ENCODE assay signal across 9 cellular contexts in genomic region chr5:6686916-6687409, GRCh38. TPM values are rescaled to one million over a fixed set of nuclear protein-coding genes. Genes with fewer than 3 reads are reported as not detected.
DNase-seq lines count a peak whose midpoint lies in the region; ATAC-seq and TF ChIP-seq lines count a peak whose summit lies in the region.
"Had no signal": no experiment of that assay in that cellular context is flagged by ENCODE, and none has a peak within 500 bp of the region (broad histone marks: within the 10 kb centered on the region; RNA-seq: fewer than 3 reads in every experiment).

No MANE protein-coding gene starts in this region.

- no peaks in the 10 kb centered on the region for H3K9me3 ChIP-seq in adrenal gland (replicated peaks in 1 of 3)
- H3K9me3 ChIP-seq in hepatocyte (ENCODE audit: low read depth) = no peaks in the 10 kb centered on the region

- H2AFZ ChIP-seq in hepatocyte = peak overlapping the region; percentile 41

- POLR2A ChIA-PET in HEK293T (lab: Yijun Ruan, JAX) = interaction anchor here (0.9 kb wide), 1 partner anchor 54 kb away, joined by 3 read pairs; the partner anchor contains the start of gene NSUN2

- H3K27me3 ChIP-seq in adrenal gland (no peaks in the 10 kb centered on the region), hepatocyte (peaks cover 3% of the 10 kb centered on the region)

- H3K4me3 ChIP-seq in adrenal gland (peak overlapping the region in 1 of 4 donors; percentile 41), hepatocyte (peak overlapping the region; percentile 20)

- H3K36me3 ChIP-seq in adrenal gland (replicated peaks in 1 of 2) (no peaks in the 10 kb centered on the region), hepatocyte (replicated peaks; ENCODE audit: insufficient read depth, low read depth) (no peaks in the 10 kb centered on the region)

- H3K4me1 Mint-ChIP-seq in activated naive CD8-positive, alpha-beta T cell treated with anti-CD3 and anti-CD28 coated beads for 36 hours = no peaks in the 10 kb centered on the region

- no peak overlapping the region for H3K4me3 Mint-ChIP-seq in activated naive CD8-positive, alpha-beta T cell treated with anti-CD3 and anti-CD28 coated beads for 36 hours

- H3K27ac ChIP-seq in adrenal gland (no peak overlapping the region), hepatocyte (no peak overlapping the region)

- H3K36me3 Mint-ChIP-seq in activated naive CD8-positive, alpha-beta T cell treated with anti-CD3 and anti-CD28 coated beads for 36 hours = no peaks in the 10 kb centered on the region

- DNase-seq in HCEC 1CT (peak; percentile 24), adrenal gland (peak in 5 of 7 donors; percentile 20 to 53 (median 42)), hepatocyte (ENCODE audit: low spot score) (peak; percentile 73), retina (peak; percentile 71), HEK293T (ENCODE audit: extremely low spot score) (no peak), NCI-H2107 treated with DMSO at 0.1 percent for 48 hours (lab: John Stamatoyannopoulos, UW; ENCODE audit: unreplicated experiment) (no peak)
- no peak for DNase-seq in activated naive CD8-positive, alpha-beta T cell treated with anti-CD3 and anti-CD28 coated beads for 36 hours
- DNase-seq: SIG-M5 had no signal

- no peak for TF ChIP-seq POLR2A in adrenal gland (IDR thresholded peaks at IDR 0.05)

- H3K9me2 ChIP-seq in hepatocyte (replicated peaks; ENCODE audit: insufficient read depth) = no peaks in the 10 kb centered on the region

- 2 to 9% (median 4%) methylated on average over 22 of the region's 22 CpGs for WGBS in adrenal gland, 4 donors
- 1% methylated on average over 22 of the region's 22 CpGs for WGBS in hepatocyte (ENCODE audit: low lambda C conversion rate, missing lambda C conversion rate)

- ATAC-seq in activated CD4-positive, CD25-positive, alpha-beta regulatory T cell treated with anti-CD3 and anti-CD28 coated beads, Interleukin-2, amount 50 U/mL, for 24 hours = no peak

- H3K4me1 ChIP-seq in adrenal gland (replicated peaks in 1 of 2) (peaks cover 3 to 4% of the 10 kb centered on the region in 2 donors), hepatocyte (ENCODE audit: insufficient read depth) (no peaks in the 10 kb centered on the region)

- H3K4me2 ChIP-seq in hepatocyte = peak overlapping the region; percentile 77

- H3K9me3 Mint-ChIP-seq in activated naive CD8-positive, alpha-beta T cell treated with anti-CD3 and anti-CD28 coated beads for 36 hours = no peaks in the 10 kb centered on the region

- CTCF ChIA-PET in HEK293T (lab: Yijun Ruan, JAX) = no interaction called here

- TF ChIP-seq CTCF in adrenal gland (IDR thresholded peaks at IDR 0.05) = no peak
- no peak for TF ChIP-seq CTCF in hepatocyte (IDR thresholded peaks at IDR 0.05; ENCODE audit: poor library complexity)

- peaks cover 64% of the 10 kb centered on the region for H3K27me3 Mint-ChIP-seq in activated naive CD8-positive, alpha-beta T cell treated with anti-CD3 and anti-CD28 coated beads for 36 hours

- H4K20me1 ChIP-seq in hepatocyte (ENCODE audit: insufficient read depth, poor library complexity, severe bottlenecking) = no peaks in the 10 kb centered on the region

- H3K79me2 ChIP-seq in hepatocyte = no peaks in the 10 kb centered on the region

- no peak overlapping the region for H3K27ac Mint-ChIP-seq in activated naive CD8-positive, alpha-beta T cell treated with anti-CD3 and anti-CD28 coated beads for 36 hours

- intact Hi-C loops in adrenal gland (cut with DNase I) = no loop called here

TF ChIP-seq in HEK293T, 16 proteins besides CTCF, POLR2A, EP300 and RAD21:
- TF ChIP-seq NFRKB (IDR thresholded peaks at IDR 0.05) (no peak), CTBP1 (IDR thresholded peaks at IDR 0.05; ENCODE audit: borderline replicate concordance) (no peak), FOXM1 (IDR thresholded peaks at IDR 0.05; ENCODE audit: borderline replicate concordance) (no peak), TARDBP (IDR thresholded peaks at IDR 0.05) (no peak), FOXK2 (IDR thresholded peaks at IDR 0.05) (no peak), SUZ12 (IDR thresholded peaks at IDR 0.05) (no peak), LEF1 (IDR thresholded peaks at IDR 0.05; ENCODE audit: borderline replicate concordance) (no peak), PKNOX1 (IDR thresholded peaks at IDR 0.05) (no peak), SP1 (IDR thresholded peaks at IDR 0.05) (no peak), ZNF384 (IDR thresholded peaks at IDR 0.05) (no peak), L3MBTL2 (conservative IDR thresholded peaks at IDR 0.05) (no peak), ELF4 (IDR thresholded peaks at IDR 0.05) (no peak), HDGF (IDR thresholded peaks at IDR 0.05; ENCODE audit: borderline replicate concordance) (no peak), BHLHE40 (IDR thresholded peaks at IDR 0.05; ENCODE audit: borderline replicate concordance) (no peak), FOXA1 (IDR thresholded peaks at IDR 0.05) (no peak), ARNT (IDR thresholded peaks at IDR 0.05) (no peak)

RNA-seq across cellular contexts. Expression of gene TENT4A, which starts 26.3 kb away (rescaled TPM):
- total RNA-seq in adrenal gland = 10 to 100 TPM in 7 of 8 donors, 1 to 10 TPM in 1; 9.5 to 24.4 (median 15.5) TPM
- polyA plus RNA-seq in adrenal gland = 10 to 100 TPM in 2 of 3 donors, 1 to 10 TPM in 1; 9.9 to 16.8 (median 15.4) TPM
- total RNA-seq in hepatocyte = 8.7 and 14.1 TPM in 2 replicates
- 6.8 and 7.3 TPM in 2 replicates for polyA plus RNA-seq in hepatocyte
- total RNA-seq in activated naive CD8-positive, alpha-beta T cell treated with anti-CD3 and anti-CD28 coated beads for 36 hours = 10 to 100 TPM; 28.2 to 30.7 TPM

RNA-seq across cellular contexts. Expression of gene SRD5A1, which starts 53.7 kb away (rescaled TPM):
- total RNA-seq in adrenal gland (10 to 100 TPM in 3 of 8 donors, 1 to 10 TPM in 5; 1.9 to 15.0 (median 9.4) TPM), hepatocyte (12.1 and 19.9 TPM in 2 replicates)
- polyA plus RNA-seq in adrenal gland (1 to 10 TPM; 1.6 to 3.7 (median 1.7) TPM), hepatocyte (6.7 and 8.6 TPM in 2 replicates)
- 10 to 100 TPM; 14.1 to 14.3 TPM for total RNA-seq in activated naive CD8-positive, alpha-beta T cell treated with anti-CD3 and anti-CD28 coated beads for 36 hours

RNA-seq across cellular contexts. Expression of gene NSUN2, which starts 54.1 kb away (rescaled TPM):
- 10 to 100 TPM; 21.3 to 44.1 (median 34.7) TPM for total RNA-seq in adrenal gland
- polyA plus RNA-seq in adrenal gland = 10 to 100 TPM; 40.8 to 66.8 (median 59.9) TPM
- total RNA-seq in hepatocyte = 31.4 and 34.8 TPM in 2 replicates
- 40.9 and 43.0 TPM in 2 replicates for polyA plus RNA-seq in hepatocyte
- 100 to 1,000 TPM; 148 to 159 TPM for total RNA-seq in activated naive CD8-positive, alpha-beta T cell treated with anti-CD3 and anti-CD28 coated beads for 36 hours

Comparison
In these comparisons a context has a peak if more than half of its experiments do, and no peak if none do; other contexts are left out.
1. DNase-seq: peak in HCEC 1CT (single experiment), adrenal gland (5 of 7), hepatocyte (single experiment) and retina (single experiment); none in HEK293T (single experiment), NCI-H2107 treated with DMSO at 0.1 percent for 48 hours (single experiment) and activated naive CD8-positive, alpha-beta T cell treated with anti-CD3 and anti-CD28 coated beads for 36 hours (single experiment).